In genomic region chr2:16104345-16105177, GRCh38 we compare ENCODE assay signal across 1 cellular context.
TF ChIP-seq lines count a peak whose summit lies in the region.

No MANE protein-coding gene starts in this region.

TF ChIP-seq in A549, 52 proteins besides CTCF, POLR2A, EP300 and RAD21 (continued from another document):
- peak; percentile 67 for TF ChIP-seq MAFK (IDR thresholded peaks at IDR 0.05; ENCODE audit: partially characterized antibody)
- peak; percentile 24; the same call in 1 of the 2 replicates for TF ChIP-seq JUNB (IDR thresholded peaks at IDR 0.05)
- TF ChIP-seq CHD4 (IDR thresholded peaks at IDR 0.05; ENCODE audit: borderline replicate concordance): no peak
- peak; percentile 60; the same call in 2 of the 3 replicates for TF ChIP-seq BCL3 (IDR thresholded peaks at IDR 0.05)
- no peak for TF ChIP-seq MYC (IDR thresholded peaks at IDR 0.05; ENCODE audit: borderline replicate concordance, low read length)
- TF ChIP-seq NPAS2 (CRISPR knock-in tag; IDR thresholded peaks at IDR 0.05; ENCODE audit: borderline replicate concordance): no peak
- no peak for TF ChIP-seq HOXB13 (CRISPR knock-in tag; IDR thresholded peaks at IDR 0.05; ENCODE audit: low read depth)
- no peak for TF ChIP-seq USF2 (IDR thresholded peaks at IDR 0.05)
- peak; percentile 32 to 42; a peak in 1 of 5 replicates for TF ChIP-seq JUN (IDR thresholded peaks at IDR 0.05)
- TF ChIP-seq, protein P1, sequence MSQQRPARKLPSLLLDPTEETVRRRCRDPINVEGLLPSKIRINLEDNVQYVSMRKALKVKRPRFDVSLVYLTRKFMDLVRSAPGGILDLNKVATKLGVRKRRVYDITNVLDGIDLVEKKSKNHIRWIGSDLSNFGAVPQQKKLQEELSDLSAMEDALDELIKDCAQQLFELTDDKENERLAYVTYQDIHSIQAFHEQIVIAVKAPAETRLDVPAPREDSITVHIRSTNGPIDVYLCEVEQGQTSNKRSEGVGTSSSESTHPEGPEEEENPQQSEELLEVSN (IDR thresholded peaks at IDR 0.05; ENCODE audit: borderline replicate concordance, low read depth): no peak
TF ChIP-seq in A549: peak in this region for 9.
